In the genomic region with DNA sequence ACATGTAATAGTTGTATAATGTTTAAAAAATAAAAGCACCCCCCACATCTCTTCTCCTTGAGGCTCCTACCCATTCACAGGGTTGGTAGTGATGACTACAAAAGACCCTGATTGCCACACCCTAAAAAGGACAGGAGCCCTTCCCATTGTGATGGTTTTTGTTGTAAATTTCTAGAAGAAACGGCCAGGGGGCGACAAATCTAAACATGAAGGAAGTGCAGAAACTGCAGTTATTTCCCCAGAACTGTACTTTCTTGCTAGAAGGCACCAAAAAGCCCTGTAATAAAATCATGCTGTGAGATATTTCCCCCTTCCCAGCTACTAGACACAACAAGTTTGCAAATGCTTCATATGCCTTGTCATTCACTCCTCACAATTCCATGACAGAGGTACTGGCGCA, we compare ENCODE assay signal across 8 cellular contexts. TPM values are rescaled to one million over a fixed set of nuclear protein-coding genes. Genes with fewer than 3 reads are reported as not detected.
DNase-seq lines count a peak whose midpoint lies in the region; ATAC-seq, FAIRE-seq and TF ChIP-seq lines count a peak whose summit lies in the region.

No MANE protein-coding gene starts in this region.

- in situ Hi-C loops in HepG2 (cut with HindIII; ENCODE audit: extremely low pct_ligation_motif_present, low pct_unique_long_range_greater_than_20kb) = loop anchor here (10.0 kb wide), 1 partner anchor 168 kb away; no protein-coding TSS in a partner anchor

- H3K9me3 ChIP-seq in HepG2 (ENCODE audit: low read length) (no peaks in the 10 kb centered on the region), small intestine (ENCODE audit: control insufficient read depth, low read depth) (no peaks in the 10 kb centered on the region)

- H2AFZ ChIP-seq in HepG2 (ENCODE audit: low read length) = no peak overlapping the region

- H3K36me3 ChIP-seq in HepG2 (replicated peaks in 1 of 2; ENCODE audit: control insufficient read depth in 1 of 2, insufficient read depth in 2 of 2, low read length in 2 of 2) (no peaks in the 10 kb centered on the region), small intestine (ENCODE audit: control insufficient read depth in 2 of 2, insufficient read depth in 2 of 2, low read length in 2 of 2) (no peaks in the 10 kb centered on the region)

- TF ChIP-seq CTCF in VCaP (conservative IDR thresholded peaks at IDR 0.05) = peak; percentile 52
- TF ChIP-seq CTCF in HepG2 (CRISPR knock-in tag; IDR thresholded peaks at IDR 0.05) = peak; percentile 45; the same call in 1 of the 2 replicates

- H3K79me2 ChIP-seq in HepG2 (ENCODE audit: insufficient read depth, low read length) = no peaks in the 10 kb centered on the region

- intact Hi-C loops in HepG2 (cut with micrococcal nuclease; ENCODE audit: unreplicated experiment) = loop anchor here (1.0 kb wide), 2 partner anchors 171 to 185 kb away; no protein-coding TSS in a partner anchor

- FAIRE-seq in HepG2 (lab: Jason Lieb, UNC) (no peak), small intestine (lab: Jason Lieb, UNC) (no peak)

- H3K27me3 ChIP-seq in HepG2 (ENCODE audit: control insufficient read depth in 1 of 2, insufficient read depth in 2 of 2, low read length in 2 of 2) (no peaks in the 10 kb centered on the region), small intestine (ENCODE audit: control insufficient read depth in 2 of 2, insufficient read depth in 2 of 2, low read length in 2 of 2) (no peaks in the 10 kb centered on the region)

- no peak for TF ChIP-seq RAD21 in HepG2 (CRISPR knock-in tag; IDR thresholded peaks at IDR 0.05)

- H3K4me3 ChIP-seq in HepG2 (replicated peaks in 1 of 3; ENCODE audit: insufficient read depth in 1 of 3, low read depth in 2 of 3, low read length in 3 of 3) = no peak overlapping the region
- H3K4me3 ChIP-seq in small intestine (ENCODE audit: low read depth in 1 of 2, low read length in 2 of 2) = no peak overlapping the region

- TF ChIP-seq EP300 in HepG2 (IDR thresholded peaks at IDR 0.05; ENCODE audit: low read depth in 2 of 2, low read length in 2 of 2) (no peak), HepG2 (CRISPR knock-in tag; IDR thresholded peaks at IDR 0.05; ENCODE audit: borderline replicate concordance) (no peak)

- no peaks in the 10 kb centered on the region for H3K4me1 ChIP-seq in HepG2 (ENCODE audit: insufficient read depth, low read length)
- H3K4me1 ChIP-seq in small intestine (ENCODE audit: control insufficient read depth in 2 of 2, insufficient read depth in 1 of 2, low read depth in 1 of 2, low read length in 1 of 2) = no peaks in the 10 kb centered on the region

- DNase-seq in CD1c-positive myeloid dendritic cell (ENCODE audit: extremely low spot score) (peak; percentile 66), HepG2 (ENCODE audit: low spot score) (peak; percentile 36), NCI-H1092 (lab: John Stamatoyannopoulos, UW) (no peak), small intestine (no peak)
- DNase-seq in activated effector memory CD4-positive, alpha-beta T cell treated with Interleukin-2 at 50 U/mL for 16 hours = no peak

- 31% methylated on average over 3 of the region's 3 CpGs for WGBS in HepG2 (ENCODE audit: low lambda C conversion rate)
- WGBS in small intestine, 3 donors = 44 to 67% (median 50%) methylated on average over 3 of the region's 3 CpGs

- H3K27ac ChIP-seq in VCaP (no peak overlapping the region), HepG2 (ENCODE audit: extremely low read length, insufficient read depth, low read length) (no peak overlapping the region), small intestine (ENCODE audit: low read depth in 1 of 2, low read length in 1 of 2) (no peak overlapping the region)

- ATAC-seq in HG03159 (IDR thresholded peaks at IDR 0.05; ENCODE audit: unreplicated experiment) = peak; percentile 70
- ATAC-seq in HepG2 = peak; percentile 36; the same call in 2 of the 3 replicates
- no peak for ATAC-seq in HG02884 (IDR thresholded peaks at IDR 0.05; ENCODE audit: unreplicated experiment)

- no TSS peak for BruUV-seq in HepG2 (replicated peaks; lab: Mats Ljungman, UMichigan)

- H4K20me1 ChIP-seq in HepG2 (ENCODE audit: insufficient read depth, low read length) = no peaks in the 10 kb centered on the region

- no peak for TF ChIP-seq POLR2A in HepG2 (IDR thresholded peaks at IDR 0.05; ENCODE audit: insufficient read depth in 1 of 2, low read depth in 2 of 2, low read length in 2 of 2)

- no peak overlapping the region for H3K9ac ChIP-seq in HepG2 (ENCODE audit: insufficient read depth, low read depth, low read length)

- H3K4me2 ChIP-seq in HepG2 (ENCODE audit: low read depth, low read length) = no peak overlapping the region

- CTCF ChIA-PET in HepG2 (lab: Yijun Ruan, JAX; ENCODE audit: low intra/inter-chr PET ratio, low total read pairs) = interaction anchor here (1.6 to 1.9 kb wide), 2 partner anchors 172 to 186 kb away, joined by 13 to 18 read pairs; no protein-coding TSS in a partner anchor

- POLR2A ChIA-PET in HepG2 (lab: Yijun Ruan, JAX) = no interaction called here

TF ChIP-seq in HepG2, 621 proteins besides CTCF, POLR2A, EP300 and RAD21 (continues in another document):
- peak; percentile 63 for TF ChIP-seq SMC3 (IDR thresholded peaks at IDR 0.05; ENCODE audit: low read length)
- TF ChIP-seq, protein P1, sequence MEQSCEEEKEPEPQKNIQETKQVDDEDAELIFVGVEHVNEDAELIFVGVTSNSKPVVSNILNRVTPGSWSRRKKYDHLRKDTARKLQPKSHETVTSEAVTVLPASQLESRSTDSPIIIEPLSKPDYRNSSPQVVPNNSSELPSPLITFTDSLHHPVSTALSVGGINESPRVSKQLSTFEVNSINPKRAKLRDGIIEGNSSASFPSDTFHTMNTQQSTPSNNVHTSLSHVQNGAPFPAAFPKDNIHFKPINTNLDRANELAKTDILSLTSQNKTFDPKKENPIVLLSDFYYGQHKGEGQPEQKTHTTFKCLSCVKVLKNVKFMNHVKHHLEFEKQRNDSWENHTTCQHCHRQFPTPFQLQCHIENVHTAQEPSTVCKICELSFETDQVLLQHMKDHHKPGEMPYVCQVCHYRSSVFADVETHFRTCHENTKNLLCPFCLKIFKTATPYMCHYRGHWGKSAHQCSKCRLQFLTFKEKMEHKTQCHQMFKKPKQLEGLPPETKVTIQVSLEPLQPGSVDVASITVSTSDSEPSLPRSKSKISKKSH (CRISPR knock-in tag; IDR thresholded peaks at IDR 0.05; ENCODE audit: borderline replicate concordance) = no peak

RNA-seq across cellular contexts. Expression of a gene that starts 10.8 kb away (rescaled TPM):
- total RNA-seq in HepG2 (2016; rRNA removed; fragmentation: Illumina TruSeq; extraction: Trizol) = not detected in 2 replicates
- total RNA-seq in HepG2 (2016; cell fraction: cytosol; rRNA removed; fragmentation: Illumina TruSeq; extraction: Trizol; ENCODE audit: low read depth) = not detected in 2 replicates
- not detected in 2 replicates for total RNA-seq in HepG2 (2016; cell fraction: insoluble cytoplasmic fraction; rRNA removed; fragmentation: Illumina TruSeq; extraction: Trizol)
- not detected in 2 replicates for total RNA-seq in HepG2 (2016; cell fraction: membrane; rRNA removed; fragmentation: Illumina TruSeq; extraction: Trizol)
- not detected in 2 replicates for total RNA-seq in HepG2 (2016; cell fraction: nucleus; rRNA removed; fragmentation: Illumina TruSeq; extraction: Trizol)
- 0.16 TPM in 1 of 2 replicates, not detected in the other for polyA plus RNA-seq in HepG2 (2011; rRNA removed)
- polyA plus RNA-seq in HepG2 (2011; cell fraction: cytosol; rRNA removed) = 0.05 and 0.07 TPM in 2 replicates
- 0.54 and 0.64 TPM in 2 replicates for polyA plus RNA-seq in HepG2 (2011; cell fraction: nucleus; rRNA removed)
- polyA plus RNA-seq in HepG2 (2012) = not detected in 2 replicates
- polyA plus RNA-seq in HepG2 (2016; cell fraction: cytosol; fragmentation: Illumina TruSeq; extraction: Trizol; ENCODE audit: low read depth) = not detected in 2 replicates
- polyA plus RNA-seq in HepG2 (2016; cell fraction: insoluble cytoplasmic fraction; fragmentation: Illumina TruSeq; extraction: Trizol; ENCODE audit: low read depth) = not detected in 2 replicates
- not detected in 2 replicates for polyA plus RNA-seq in HepG2 (2016; cell fraction: membrane; fragmentation: Illumina TruSeq; extraction: Trizol; ENCODE audit: low read depth)
- polyA plus RNA-seq in HepG2 (2016; cell fraction: nucleus; fragmentation: Illumina TruSeq; extraction: Trizol; ENCODE audit: insufficient read depth, low read depth) = not detected in 2 replicates
- polyA minus RNA-seq in HepG2 (2011; rRNA and poly(A)+ RNA removed; ENCODE audit: low replicate concordance) = 0.40 and 6.6 TPM in 2 replicates
- polyA minus RNA-seq in HepG2 (2011; cell fraction: cytosol; rRNA and poly(A)+ RNA removed) = not detected in 2 replicates
- polyA minus RNA-seq in HepG2 (2011; cell fraction: nucleus; rRNA and poly(A)+ RNA removed) = not detected in 2 replicates
- polyA plus RNA-seq in small intestine = 10 to 100 TPM in 1 of 3 donors, 1 to 10 TPM in 2; 5.6 to 14.0 (median 6.8) TPM

RNA-seq across cellular contexts. Expression of a gene that starts 17.7 kb away (rescaled TPM):
- 76.7 and 103 TPM in 2 replicates for total RNA-seq in HepG2 (2016; rRNA removed; fragmentation: Illumina TruSeq; extraction: Trizol)
- total RNA-seq in HepG2 (2016; cell fraction: cytosol; rRNA removed; fragmentation: Illumina TruSeq; extraction: Trizol; ENCODE audit: low read depth) = 20.2 and 31.5 TPM in 2 replicates
- total RNA-seq in HepG2 (2016; cell fraction: insoluble cytoplasmic fraction; rRNA removed; fragmentation: Illumina TruSeq; extraction: Trizol) = 74.2 and 108 TPM in 2 replicates
- total RNA-seq in HepG2 (2016; cell fraction: membrane; rRNA removed; fragmentation: Illumina TruSeq; extraction: Trizol) = 50.6 and 58.1 TPM in 2 replicates
- total RNA-seq in HepG2 (2016; cell fraction: nucleus; rRNA removed; fragmentation: Illumina TruSeq; extraction: Trizol) = 31.5 and 37.0 TPM in 2 replicates
- polyA plus RNA-seq in HepG2 (2011; rRNA removed) = 43.6 and 47.3 TPM in 2 replicates
- polyA plus RNA-seq in HepG2 (2011; cell fraction: cytosol; rRNA removed) = 31.6 and 41.1 TPM in 2 replicates
- polyA plus RNA-seq in HepG2 (2011; cell fraction: nucleus; rRNA removed) = 34.3 and 38.0 TPM in 2 replicates
- polyA plus RNA-seq in HepG2 (2012) = 21.2 and 32.0 TPM in 2 replicates
- 37.1 and 37.2 TPM in 2 replicates for polyA plus RNA-seq in HepG2 (2016; cell fraction: cytosol; fragmentation: Illumina TruSeq; extraction: Trizol; ENCODE audit: low read depth)
- polyA plus RNA-seq in HepG2 (2016; cell fraction: insoluble cytoplasmic fraction; fragmentation: Illumina TruSeq; extraction: Trizol; ENCODE audit: low read depth) = 119 and 125 TPM in 2 replicates
- polyA plus RNA-seq in HepG2 (2016; cell fraction: membrane; fragmentation: Illumina TruSeq; extraction: Trizol; ENCODE audit: low read depth) = 40.9 and 54.7 TPM in 2 replicates
- 51.5 and 57.1 TPM in 2 replicates for polyA plus RNA-seq in HepG2 (2016; cell fraction: nucleus; fragmentation: Illumina TruSeq; extraction: Trizol; ENCODE audit: insufficient read depth, low read depth)
- polyA minus RNA-seq in HepG2 (2011; rRNA and poly(A)+ RNA removed; ENCODE audit: low replicate concordance) = 48.6 and 163 TPM in 2 replicates
- 10.0 and 12.1 TPM in 2 replicates for polyA minus RNA-seq in HepG2 (2011; cell fraction: cytosol; rRNA and poly(A)+ RNA removed)
- polyA minus RNA-seq in HepG2 (2011; cell fraction: nucleus; rRNA and poly(A)+ RNA removed) = 26.5 and 29.2 TPM in 2 replicates
- 10 to 100 TPM; 27.0 to 41.9 (median 33.8) TPM for polyA plus RNA-seq in small intestine

Comparison
In these comparisons a context has a peak if more than half of its experiments do, and no peak if none do; other contexts are left out.
1. DNase-seq: peak in CD1c-positive myeloid dendritic cell (single experiment) and HepG2 (single experiment); none in activated effector memory CD4-positive, alpha-beta T cell treated with Interleukin-2 at 50 U/mL for 16 hours (single experiment), NCI-H1092 (single experiment) and small intestine (single experiment).